Comparison of ENCODE assay signal across 1 cellular context in the genomic region with DNA sequence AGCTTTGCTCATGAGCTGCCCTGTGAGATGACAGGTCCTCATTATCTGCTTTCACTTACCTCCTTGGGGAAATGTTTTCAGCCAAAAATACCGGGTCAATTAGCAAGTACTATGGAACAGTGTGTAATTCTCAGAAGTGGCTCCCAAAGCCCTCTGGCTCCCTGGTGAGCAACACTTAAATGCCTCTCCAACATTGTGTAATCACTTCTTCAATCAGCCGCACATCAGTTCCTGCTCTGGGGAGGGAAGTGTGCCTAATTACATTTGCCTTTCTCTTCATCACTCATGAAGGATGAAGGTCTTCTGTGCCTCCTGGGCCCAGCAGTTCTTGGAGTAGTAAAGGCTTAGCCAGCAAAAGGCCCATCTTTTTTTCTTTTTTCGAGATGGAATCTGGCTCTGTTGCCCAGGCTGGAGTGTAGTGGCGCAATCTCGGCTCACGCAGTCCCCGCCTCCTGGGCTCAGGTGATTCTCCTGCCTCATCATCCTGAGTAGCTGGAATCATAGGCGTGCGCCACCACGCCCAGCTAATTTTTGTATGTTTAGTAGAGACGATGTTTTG.
TF ChIP-seq lines count a peak whose summit lies in the region.

No MANE protein-coding gene starts in this region.

TF ChIP-seq in H1, 55 proteins besides CTCF, POLR2A, EP300 and RAD21:
- TF ChIP-seq SIRT6 (IDR thresholded peaks at IDR 0.05; ENCODE audit: low read length) (no peak), CEBPB (IDR thresholded peaks at IDR 0.05; ENCODE audit: low read depth, low read length) (peak; percentile 42; the same call in 1 of the 2 replicates), EGR1 (IDR thresholded peaks at IDR 0.05; ENCODE audit: borderline replicate concordance, low read depth, low read length) (no peak), EZH2 (IDR thresholded peaks at IDR 0.05; ENCODE audit: low read depth, low read length, severe bottlenecking) (no peak)
